In genomic region chr2:47402805-47403691, GRCh38 we compare ENCODE assay signal across 1 cellular context.
TF ChIP-seq lines count a peak whose summit lies in the region.

MSH2 (plus strand) TSS chr2:47403156; CDS start chr2:47403192, 36 bp downstream.

TF ChIP-seq in WTC11, 78 proteins besides CTCF, POLR2A, EP300 and RAD21 (continued from another document):
- TF ChIP-seq, protein P1, sequence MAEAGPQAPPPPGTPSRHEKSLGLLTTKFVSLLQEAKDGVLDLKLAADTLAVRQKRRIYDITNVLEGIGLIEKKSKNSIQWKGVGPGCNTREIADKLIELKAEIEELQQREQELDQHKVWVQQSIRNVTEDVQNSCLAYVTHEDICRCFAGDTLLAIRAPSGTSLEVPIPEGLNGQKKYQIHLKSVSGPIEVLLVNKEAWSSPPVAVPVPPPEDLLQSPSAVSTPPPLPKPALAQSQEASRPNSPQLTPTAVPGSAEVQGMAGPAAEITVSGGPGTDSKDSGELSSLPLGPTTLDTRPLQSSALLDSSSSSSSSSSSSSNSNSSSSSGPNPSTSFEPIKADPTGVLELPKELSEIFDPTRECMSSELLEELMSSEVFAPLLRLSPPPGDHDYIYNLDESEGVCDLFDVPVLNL (CRISPR knock-in tag; IDR thresholded peaks at IDR 0.05; ENCODE audit: borderline replicate concordance, low read depth): peak; percentile 95
- TF ChIP-seq, protein P2, sequence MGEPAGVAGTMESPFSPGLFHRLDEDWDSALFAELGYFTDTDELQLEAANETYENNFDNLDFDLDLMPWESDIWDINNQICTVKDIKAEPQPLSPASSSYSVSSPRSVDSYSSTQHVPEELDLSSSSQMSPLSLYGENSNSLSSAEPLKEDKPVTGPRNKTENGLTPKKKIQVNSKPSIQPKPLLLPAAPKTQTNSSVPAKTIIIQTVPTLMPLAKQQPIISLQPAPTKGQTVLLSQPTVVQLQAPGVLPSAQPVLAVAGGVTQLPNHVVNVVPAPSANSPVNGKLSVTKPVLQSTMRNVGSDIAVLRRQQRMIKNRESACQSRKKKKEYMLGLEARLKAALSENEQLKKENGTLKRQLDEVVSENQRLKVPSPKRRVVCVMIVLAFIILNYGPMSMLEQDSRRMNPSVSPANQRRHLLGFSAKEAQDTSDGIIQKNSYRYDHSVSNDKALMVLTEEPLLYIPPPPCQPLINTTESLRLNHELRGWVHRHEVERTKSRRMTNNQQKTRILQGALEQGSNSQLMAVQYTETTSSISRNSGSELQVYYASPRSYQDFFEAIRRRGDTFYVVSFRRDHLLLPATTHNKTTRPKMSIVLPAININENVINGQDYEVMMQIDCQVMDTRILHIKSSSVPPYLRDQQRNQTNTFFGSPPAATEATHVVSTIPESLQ (CRISPR knock-in tag; IDR thresholded peaks at IDR 0.05): no peak
- TF ChIP-seq HMGXB4 (CRISPR knock-in tag; IDR thresholded peaks at IDR 0.05): peak; percentile 72; the same call in 1 of the 2 replicates
- no peak for TF ChIP-seq OVOL2 (CRISPR knock-in tag; IDR thresholded peaks at IDR 0.05; ENCODE audit: borderline replicate concordance)
- peak; percentile 83 for TF ChIP-seq ZNF423 (CRISPR knock-in tag; IDR thresholded peaks at IDR 0.05)
- TF ChIP-seq, protein P3, sequence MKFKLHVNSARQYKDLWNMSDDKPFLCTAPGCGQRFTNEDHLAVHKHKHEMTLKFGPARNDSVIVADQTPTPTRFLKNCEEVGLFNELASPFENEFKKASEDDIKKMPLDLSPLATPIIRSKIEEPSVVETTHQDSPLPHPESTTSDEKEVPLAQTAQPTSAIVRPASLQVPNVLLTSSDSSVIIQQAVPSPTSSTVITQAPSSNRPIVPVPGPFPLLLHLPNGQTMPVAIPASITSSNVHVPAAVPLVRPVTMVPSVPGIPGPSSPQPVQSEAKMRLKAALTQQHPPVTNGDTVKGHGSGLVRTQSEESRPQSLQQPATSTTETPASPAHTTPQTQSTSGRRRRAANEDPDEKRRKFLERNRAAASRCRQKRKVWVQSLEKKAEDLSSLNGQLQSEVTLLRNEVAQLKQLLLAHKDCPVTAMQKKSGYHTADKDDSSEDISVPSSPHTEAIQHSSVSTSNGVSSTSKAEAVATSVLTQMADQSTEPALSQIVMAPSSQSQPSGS (CRISPR knock-in tag; IDR thresholded peaks at IDR 0.05; ENCODE audit: borderline replicate concordance, low read depth): no peak
- TF ChIP-seq, protein P4, sequence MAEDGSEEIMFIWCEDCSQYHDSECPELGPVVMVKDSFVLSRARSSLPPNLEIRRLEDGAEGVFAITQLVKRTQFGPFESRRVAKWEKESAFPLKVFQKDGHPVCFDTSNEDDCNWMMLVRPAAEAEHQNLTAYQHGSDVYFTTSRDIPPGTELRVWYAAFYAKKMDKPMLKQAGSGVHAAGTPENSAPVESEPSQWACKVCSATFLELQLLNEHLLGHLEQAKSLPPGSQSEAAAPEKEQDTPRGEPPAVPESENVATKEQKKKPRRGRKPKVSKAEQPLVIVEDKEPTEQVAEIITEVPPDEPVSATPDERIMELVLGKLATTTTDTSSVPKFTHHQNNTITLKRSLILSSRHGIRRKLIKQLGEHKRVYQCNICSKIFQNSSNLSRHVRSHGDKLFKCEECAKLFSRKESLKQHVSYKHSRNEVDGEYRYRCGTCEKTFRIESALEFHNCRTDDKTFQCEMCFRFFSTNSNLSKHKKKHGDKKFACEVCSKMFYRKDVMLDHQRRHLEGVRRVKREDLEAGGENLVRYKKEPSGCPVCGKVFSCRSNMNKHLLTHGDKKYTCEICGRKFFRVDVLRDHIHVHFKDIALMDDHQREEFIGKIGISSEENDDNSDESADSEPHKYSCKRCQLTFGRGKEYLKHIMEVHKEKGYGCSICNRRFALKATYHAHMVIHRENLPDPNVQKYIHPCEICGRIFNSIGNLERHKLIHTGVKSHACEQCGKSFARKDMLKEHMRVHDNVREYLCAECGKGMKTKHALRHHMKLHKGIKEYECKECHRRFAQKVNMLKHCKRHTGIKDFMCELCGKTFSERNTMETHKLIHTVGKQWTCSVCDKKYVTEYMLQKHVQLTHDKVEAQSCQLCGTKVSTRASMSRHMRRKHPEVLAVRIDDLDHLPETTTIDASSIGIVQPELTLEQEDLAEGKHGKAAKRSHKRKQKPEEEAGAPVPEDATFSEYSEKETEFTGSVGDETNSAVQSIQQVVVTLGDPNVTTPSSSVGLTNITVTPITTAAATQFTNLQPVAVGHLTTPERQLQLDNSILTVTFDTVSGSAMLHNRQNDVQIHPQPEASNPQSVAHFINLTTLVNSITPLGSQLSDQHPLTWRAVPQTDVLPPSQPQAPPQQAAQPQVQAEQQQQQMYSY (CRISPR knock-in tag; IDR thresholded peaks at IDR 0.05): 0 out of 2 replicates have a peak, but pooled peaks have one; percentile 22
- TF ChIP-seq NFYB (CRISPR knock-in tag; conservative IDR thresholded peaks at IDR 0.05; ENCODE audit: low read depth): peak; percentile 99
- no peak for TF ChIP-seq ZSCAN18 (CRISPR knock-in tag; IDR thresholded peaks at IDR 0.05)
- no peak for TF ChIP-seq EMX1 (CRISPR knock-in tag; IDR thresholded peaks at IDR 0.05)
- TF ChIP-seq GABPB1 (CRISPR knock-in tag; IDR thresholded peaks at IDR 0.05): peak; percentile 10; the same call in 1 of the 2 replicates
- no peak for TF ChIP-seq TP53 (CRISPR knock-in tag; IDR thresholded peaks at IDR 0.05)
- TF ChIP-seq ATF1 (CRISPR knock-in tag; IDR thresholded peaks at IDR 0.05): no peak
- TF ChIP-seq FOXP1 (CRISPR knock-in tag; IDR thresholded peaks at IDR 0.05; ENCODE audit: borderline replicate concordance): peak; percentile 91
- TF ChIP-seq, protein P5, sequence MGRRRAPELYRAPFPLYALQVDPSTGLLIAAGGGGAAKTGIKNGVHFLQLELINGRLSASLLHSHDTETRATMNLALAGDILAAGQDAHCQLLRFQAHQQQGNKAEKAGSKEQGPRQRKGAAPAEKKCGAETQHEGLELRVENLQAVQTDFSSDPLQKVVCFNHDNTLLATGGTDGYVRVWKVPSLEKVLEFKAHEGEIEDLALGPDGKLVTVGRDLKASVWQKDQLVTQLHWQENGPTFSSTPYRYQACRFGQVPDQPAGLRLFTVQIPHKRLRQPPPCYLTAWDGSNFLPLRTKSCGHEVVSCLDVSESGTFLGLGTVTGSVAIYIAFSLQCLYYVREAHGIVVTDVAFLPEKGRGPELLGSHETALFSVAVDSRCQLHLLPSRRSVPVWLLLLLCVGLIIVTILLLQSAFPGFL (CRISPR knock-in tag; IDR thresholded peaks at IDR 0.05; ENCODE audit: borderline replicate concordance): no peak
- TF ChIP-seq TEAD4 (CRISPR knock-in tag; IDR thresholded peaks at IDR 0.05): no peak
- no peak for TF ChIP-seq RELA (CRISPR knock-in tag; IDR thresholded peaks at IDR 0.05; ENCODE audit: borderline replicate concordance)
- peak; percentile 49; the same call in 1 of the 2 replicates for TF ChIP-seq USF1 (CRISPR knock-in tag; IDR thresholded peaks at IDR 0.05)
- no peak; the same call in 1 of the 2 replicates for TF ChIP-seq ZNF232 (CRISPR knock-in tag; IDR thresholded peaks at IDR 0.05)
- TF ChIP-seq SP1 (CRISPR knock-in tag; conservative IDR thresholded peaks at IDR 0.05): peak; percentile 80
- TF ChIP-seq TCF7 (CRISPR knock-in tag; IDR thresholded peaks at IDR 0.05; ENCODE audit: low read depth): peak; percentile 83
- TF ChIP-seq ZNF317 (CRISPR knock-in tag; IDR thresholded peaks at IDR 0.05; ENCODE audit: borderline replicate concordance, low read depth): no peak
- TF ChIP-seq E2F5 (CRISPR knock-in tag; IDR thresholded peaks at IDR 0.05): peak; percentile 99
- TF ChIP-seq ZNF532 (CRISPR knock-in tag; IDR thresholded peaks at IDR 0.05; ENCODE audit: borderline replicate concordance): no peak
- TF ChIP-seq RORB (CRISPR knock-in tag; IDR thresholded peaks at IDR 0.05): no peak
- TF ChIP-seq, protein P6, sequence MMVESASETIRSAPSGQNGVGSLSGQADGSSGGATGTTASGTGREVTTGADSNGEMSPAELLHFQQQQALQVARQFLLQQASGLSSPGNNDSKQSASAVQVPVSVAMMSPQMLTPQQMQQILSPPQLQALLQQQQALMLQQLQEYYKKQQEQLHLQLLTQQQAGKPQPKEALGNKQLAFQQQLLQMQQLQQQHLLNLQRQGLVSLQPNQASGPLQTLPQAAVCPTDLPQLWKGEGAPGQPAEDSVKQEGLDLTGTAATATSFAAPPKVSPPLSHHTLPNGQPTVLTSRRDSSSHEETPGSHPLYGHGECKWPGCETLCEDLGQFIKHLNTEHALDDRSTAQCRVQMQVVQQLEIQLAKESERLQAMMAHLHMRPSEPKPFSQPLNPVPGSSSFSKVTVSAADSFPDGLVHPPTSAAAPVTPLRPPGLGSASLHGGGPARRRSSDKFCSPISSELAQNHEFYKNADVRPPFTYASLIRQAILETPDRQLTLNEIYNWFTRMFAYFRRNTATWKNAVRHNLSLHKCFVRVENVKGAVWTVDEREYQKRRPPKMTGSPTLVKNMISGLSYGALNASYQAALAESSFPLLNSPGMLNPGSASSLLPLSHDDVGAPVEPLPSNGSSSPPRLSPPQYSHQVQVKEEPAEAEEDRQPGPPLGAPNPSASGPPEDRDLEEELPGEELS (CRISPR knock-in tag; IDR thresholded peaks at IDR 0.05): peak; percentile 66; the same call in 1 of the 2 replicates
